Comparison of ENCODE assay signal across 1 cellular context in genomic region chr17:933168-934083, GRCh38.
TF ChIP-seq lines count a peak whose summit lies in the region.

No MANE protein-coding gene starts in this region.

TF ChIP-seq in HEK293, 187 proteins besides CTCF, POLR2A, EP300 and RAD21 (continued from another document and continues in another):
- TF ChIP-seq ZNF558 (tag by site-specific recombination; IDR thresholded peaks at IDR 0.05) (peak; percentile 72; the same call in 1 of the 2 replicates), GLI4 (tag by site-specific recombination; IDR thresholded peaks at IDR 0.05) (no peak), HOXA7 (CRISPR knock-in tag; IDR thresholded peaks at IDR 0.05; ENCODE audit: borderline replicate concordance) (no peak), ZNF501 (tag by site-specific recombination; IDR thresholded peaks at IDR 0.05) (0 out of 2 replicates have a peak, but pooled peaks have one; percentile 42), REPIN1 (tag by site-specific recombination; IDR thresholded peaks at IDR 0.05; ENCODE audit: low read depth) (0 out of 2 replicates have a peak, but pooled peaks have one; percentile 44), ZNF621 (tag by site-specific recombination; IDR thresholded peaks at IDR 0.05) (no peak), ZNF221 (tag by site-specific recombination; IDR thresholded peaks at IDR 0.05; ENCODE audit: borderline replicate concordance) (no peak), ZFP37 (tag by site-specific recombination; IDR thresholded peaks at IDR 0.05) (0 out of 2 replicates have a peak, but pooled peaks have one; percentile 17), ZSCAN30 (tag by site-specific recombination; IDR thresholded peaks at IDR 0.05) (no peak), PBX3 (CRISPR knock-in tag; IDR thresholded peaks at IDR 0.05) (no peak), IKZF3 (tag by site-specific recombination; IDR thresholded peaks at IDR 0.05) (peak; percentile 63), ZNF223 (tag by site-specific recombination; IDR thresholded peaks at IDR 0.05) (no peak), ZNF133 (tag by site-specific recombination; IDR thresholded peaks at IDR 0.05) (no peak), ZXDB (tag by site-specific recombination; IDR thresholded peaks at IDR 0.05) (peak; percentile 90), PRDM10 (tag by site-specific recombination; IDR thresholded peaks at IDR 0.05) (peak; percentile 79), AEBP2 (tag by site-specific recombination; IDR thresholded peaks at IDR 0.05; ENCODE audit: borderline replicate concordance) (no peak), OSR2 (tag by site-specific recombination; IDR thresholded peaks at IDR 0.05) (peak; percentile 86), SP3 (tag by site-specific recombination; IDR thresholded peaks at IDR 0.05) (no peak), PRDM6 (tag by site-specific recombination; IDR thresholded peaks at IDR 0.05) (peak; percentile 91), KLF8 (tag by site-specific recombination; IDR thresholded peaks at IDR 0.05) (peak; percentile 90), ZNF10 (tag by site-specific recombination; IDR thresholded peaks at IDR 0.05) (no peak; the same call in 1 of the 2 replicates), ZSCAN5A (tag by site-specific recombination; IDR thresholded peaks at IDR 0.05) (peak; percentile 73; the same call in 1 of the 2 replicates), ZNF837 (tag by site-specific recombination; IDR thresholded peaks at IDR 0.05) (no peak), ZNF843 (tag by site-specific recombination; IDR thresholded peaks at IDR 0.05) (peak; percentile 92), ZNF692 (tag by site-specific recombination; IDR thresholded peaks at IDR 0.05) (peak; percentile 82), HOXC10 (CRISPR knock-in tag; IDR thresholded peaks at IDR 0.05) (no peak), ZNF510 (tag by site-specific recombination; IDR thresholded peaks at IDR 0.05; ENCODE audit: insufficient replicate concordance) (no peak), ZNF488 (tag by site-specific recombination; IDR thresholded peaks at IDR 0.05) (0 out of 2 replicates have a peak, but pooled peaks have one; percentile 51), MZF1 (tag by site-specific recombination; IDR thresholded peaks at IDR 0.05; ENCODE audit: borderline replicate concordance) (peak; percentile 99), BCL6B (tag by site-specific recombination; IDR thresholded peaks at IDR 0.05) (peak; percentile 75), ZNF366 (tag by site-specific recombination; conservative IDR thresholded peaks at IDR 0.05) (peak; percentile 94), FEZF1 (tag by site-specific recombination; IDR thresholded peaks at IDR 0.05) (peak; percentile 97), ZNF610 (tag by site-specific recombination; IDR thresholded peaks at IDR 0.05; ENCODE audit: borderline replicate concordance) (no peak)
- TF ChIP-seq, protein P1, sequence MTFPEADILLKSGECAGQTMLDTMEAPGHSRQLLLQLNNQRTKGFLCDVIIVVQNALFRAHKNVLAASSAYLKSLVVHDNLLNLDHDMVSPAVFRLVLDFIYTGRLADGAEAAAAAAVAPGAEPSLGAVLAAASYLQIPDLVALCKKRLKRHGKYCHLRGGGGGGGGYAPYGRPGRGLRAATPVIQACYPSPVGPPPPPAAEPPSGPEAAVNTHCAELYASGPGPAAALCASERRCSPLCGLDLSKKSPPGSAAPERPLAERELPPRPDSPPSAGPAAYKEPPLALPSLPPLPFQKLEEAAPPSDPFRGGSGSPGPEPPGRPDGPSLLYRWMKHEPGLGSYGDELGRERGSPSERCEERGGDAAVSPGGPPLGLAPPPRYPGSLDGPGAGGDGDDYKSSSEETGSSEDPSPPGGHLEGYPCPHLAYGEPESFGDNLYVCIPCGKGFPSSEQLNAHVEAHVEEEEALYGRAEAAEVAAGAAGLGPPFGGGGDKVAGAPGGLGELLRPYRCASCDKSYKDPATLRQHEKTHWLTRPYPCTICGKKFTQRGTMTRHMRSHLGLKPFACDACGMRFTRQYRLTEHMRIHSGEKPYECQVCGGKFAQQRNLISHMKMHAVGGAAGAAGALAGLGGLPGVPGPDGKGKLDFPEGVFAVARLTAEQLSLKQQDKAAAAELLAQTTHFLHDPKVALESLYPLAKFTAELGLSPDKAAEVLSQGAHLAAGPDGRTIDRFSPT (tag by site-specific recombination; IDR thresholded peaks at IDR 0.05), result peak; percentile 87
- TF ChIP-seq, protein P2, sequence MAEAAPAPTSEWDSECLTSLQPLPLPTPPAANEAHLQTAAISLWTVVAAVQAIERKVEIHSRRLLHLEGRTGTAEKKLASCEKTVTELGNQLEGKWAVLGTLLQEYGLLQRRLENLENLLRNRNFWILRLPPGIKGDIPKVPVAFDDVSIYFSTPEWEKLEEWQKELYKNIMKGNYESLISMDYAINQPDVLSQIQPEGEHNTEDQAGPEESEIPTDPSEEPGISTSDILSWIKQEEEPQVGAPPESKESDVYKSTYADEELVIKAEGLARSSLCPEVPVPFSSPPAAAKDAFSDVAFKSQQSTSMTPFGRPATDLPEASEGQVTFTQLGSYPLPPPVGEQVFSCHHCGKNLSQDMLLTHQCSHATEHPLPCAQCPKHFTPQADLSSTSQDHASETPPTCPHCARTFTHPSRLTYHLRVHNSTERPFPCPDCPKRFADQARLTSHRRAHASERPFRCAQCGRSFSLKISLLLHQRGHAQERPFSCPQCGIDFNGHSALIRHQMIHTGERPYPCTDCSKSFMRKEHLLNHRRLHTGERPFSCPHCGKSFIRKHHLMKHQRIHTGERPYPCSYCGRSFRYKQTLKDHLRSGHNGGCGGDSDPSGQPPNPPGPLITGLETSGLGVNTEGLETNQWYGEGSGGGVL (tag by site-specific recombination; IDR thresholded peaks at IDR 0.05), result peak; percentile 83
- TF ChIP-seq, protein P3, sequence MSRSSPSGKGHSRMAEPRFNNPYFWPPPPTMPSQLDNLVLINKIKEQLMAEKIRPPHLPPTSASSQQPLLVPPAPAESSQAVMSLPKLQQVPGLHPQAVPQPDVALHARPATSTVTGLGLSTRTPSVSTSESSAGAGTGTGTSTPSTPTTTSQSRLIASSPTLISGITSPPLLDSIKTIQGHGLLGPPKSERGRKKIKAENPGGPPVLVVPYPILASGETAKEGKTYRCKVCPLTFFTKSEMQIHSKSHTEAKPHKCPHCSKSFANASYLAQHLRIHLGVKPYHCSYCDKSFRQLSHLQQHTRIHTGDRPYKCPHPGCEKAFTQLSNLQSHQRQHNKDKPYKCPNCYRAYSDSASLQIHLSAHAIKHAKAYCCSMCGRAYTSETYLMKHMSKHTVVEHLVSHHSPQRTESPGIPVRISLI (tag by site-specific recombination; IDR thresholded peaks at IDR 0.05), result no peak
- TF ChIP-seq, protein P4, sequence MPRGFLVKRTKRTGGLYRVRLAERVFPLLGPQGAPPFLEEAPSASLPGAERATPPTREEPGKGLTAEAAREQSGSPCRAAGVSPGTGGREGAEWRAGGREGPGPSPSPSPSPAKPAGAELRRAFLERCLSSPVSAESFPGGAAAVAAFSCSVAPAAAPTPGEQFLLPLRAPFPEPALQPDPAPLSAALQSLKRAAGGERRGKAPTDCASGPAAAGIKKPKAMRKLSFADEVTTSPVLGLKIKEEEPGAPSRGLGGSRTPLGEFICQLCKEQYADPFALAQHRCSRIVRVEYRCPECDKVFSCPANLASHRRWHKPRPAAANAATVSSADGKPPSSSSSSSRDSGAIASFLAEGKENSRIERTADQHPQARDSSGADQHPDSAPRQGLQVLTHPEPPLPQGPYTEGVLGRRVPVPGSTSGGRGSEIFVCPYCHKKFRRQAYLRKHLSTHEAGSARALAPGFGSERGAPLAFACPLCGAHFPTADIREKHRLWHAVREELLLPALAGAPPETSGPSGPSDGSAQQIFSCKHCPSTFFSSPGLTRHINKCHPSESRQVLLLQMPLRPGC (tag by site-specific recombination; IDR thresholded peaks at IDR 0.05), result peak; percentile 100
